In genomic region chr7:24816868-24817267, GRCh38 we compare ENCODE assay signal across 21 cellular contexts. TPM values are rescaled to one million over a fixed set of nuclear protein-coding genes. Genes with fewer than 3 reads are reported as not detected.
DNase-seq lines count a peak whose midpoint lies in the region; ATAC-seq and TF ChIP-seq lines count a peak whose summit lies in the region.
"Had no signal": no experiment of that assay in that cellular context is flagged by ENCODE, and none has a peak within 500 bp of the region (broad histone marks: within the 10 kb centered on the region; RNA-seq: fewer than 3 reads in every experiment).

No MANE protein-coding gene starts in this region.

- H2AFZ ChIP-seq in SK-N-SH (ENCODE audit: low read depth) (no peak overlapping the region), Karpas-422 (ENCODE audit: low read length) (no peak overlapping the region)
- H2AFZ ChIP-seq: GM23248 had no signal

- peaks cover 24% of the 10 kb centered on the region for H3F3A ChIP-seq in SK-N-SH (replicated peaks; ENCODE audit: insufficient read depth)

- no peaks in the 10 kb centered on the region for H3K9me3 Mint-ChIP-seq in CD4-positive, CD25-positive, alpha-beta regulatory T cell
- H3K9me3 Mint-ChIP-seq in stimulated activated effector memory CD8-positive, alpha-beta T cell treated with anti-CD3 and anti-CD28 coated beads, Interleukin-12 subunit alpha, Interleukin-12 subunit beta, amount 100 ng/mL, for 72 hours = no peaks in the 10 kb centered on the region
- H3K9me3 Mint-ChIP-seq: CD14-positive monocyte; CD8-positive, alpha-beta memory T cell had no signal

- H3K4me1 ChIP-seq in SK-N-SH (ENCODE audit: control insufficient read depth in 1 of 2, insufficient read depth in 2 of 2, low read depth in 1 of 2, low read length in 1 of 2) (peaks cover 4 to 14% of the 10 kb centered on the region in 2 experiments; a peak in 3 of 4 replicates), Karpas-422 (ENCODE audit: low read length) (peaks cover 77% of the 10 kb centered on the region)
- peaks cover 22% of the 10 kb centered on the region for H3K4me1 ChIP-seq in CD4-positive, CD25-positive, alpha-beta regulatory T cell (ENCODE audit: control insufficient read depth, insufficient read depth, low read length, poor library complexity, severe bottlenecking)

- TF ChIP-seq CTCF in SK-N-SH (IDR thresholded peaks at IDR 0.05) = no peak

- ATAC-seq in SK-N-SH treated with all-trans-retinoic acid at 6 μM for 48 hours = no peak
- no peak for ATAC-seq in CD4-positive, CD25-positive, alpha-beta regulatory T cell (ENCODE audit: low read depth in 2 of 2)
- ATAC-seq in stimulated activated effector memory CD8-positive, alpha-beta T cell treated with anti-CD3 and anti-CD28 coated beads, Interleukin-12 subunit alpha, Interleukin-12 subunit beta, amount 100 ng/mL, for 72 hours = no peak
- ATAC-seq: A549, GM12878 had no signal

- no peaks in the 10 kb centered on the region for H3K27me3 Mint-ChIP-seq in CD4-positive, CD25-positive, alpha-beta regulatory T cell
- H3K27me3 Mint-ChIP-seq: CD8-positive, alpha-beta memory T cell had no signal

- CTCF ChIA-PET in SK-N-SH (lab: Yijun Ruan, JAX) = interaction anchor here (1.0 to 14.0 kb wide), 5 partner anchors 172 to 278 kb away, joined by 3 to 396 read pairs (median 4); no protein-coding TSS in a partner anchor

- H4K20me1 ChIP-seq in SK-N-SH (ENCODE audit: insufficient read depth) (no peaks in the 10 kb centered on the region), Karpas-422 (ENCODE audit: insufficient read depth, low read depth, low read length) (no peaks in the 10 kb centered on the region)
- H4K20me1 ChIP-seq: BLaER1 had no signal

- no peak for TF ChIP-seq RAD21 in SK-N-SH (IDR thresholded peaks at IDR 0.05; ENCODE audit: low read length)

- H3K9me2 ChIP-seq in SK-N-SH (no peaks in the 10 kb centered on the region), Karpas-422 (replicated peaks; ENCODE audit: insufficient read depth, low read length) (no peaks in the 10 kb centered on the region)

- H3K4me1 Mint-ChIP-seq in CD4-positive, CD25-positive, alpha-beta regulatory T cell = peaks cover 18 to 24% (median 21%) of the 10 kb centered on the region in 4 donors
- H3K4me1 Mint-ChIP-seq in stimulated activated effector memory CD8-positive, alpha-beta T cell treated with anti-CD3 and anti-CD28 coated beads, Interleukin-12 subunit alpha, Interleukin-12 subunit beta, amount 100 ng/mL, for 72 hours = peaks cover 33% of the 10 kb centered on the region

- no peak overlapping the region for H3K9ac ChIP-seq in SK-N-SH
- no peak overlapping the region for H3K9ac ChIP-seq in Karpas-422 (ENCODE audit: low read length)
- H3K9ac ChIP-seq: BLaER1, GM23248 had no signal

- no peaks in the 10 kb centered on the region for H3K9me3 ChIP-seq in SK-N-SH
- no peaks in the 10 kb centered on the region for H3K9me3 ChIP-seq in CD4-positive, CD25-positive, alpha-beta regulatory T cell (ENCODE audit: control insufficient read depth in 2 of 2, low read length in 2 of 2)
- H3K9me3 ChIP-seq in Karpas-422 (ENCODE audit: low read length) = no peaks in the 10 kb centered on the region
- H3K9me3 ChIP-seq: A549, BLaER1, HAP-1 had no signal

- 95% methylated on average over 3 of the region's 3 CpGs for WGBS in SK-N-SH (ENCODE audit: low lambda C conversion rate)

- H3K36me3 ChIP-seq in SK-N-SH (replicated peaks in 1 of 2; ENCODE audit: control insufficient read depth in 1 of 2, insufficient read depth in 2 of 2, low read length in 1 of 2) (peaks cover 19 to 58% of the 10 kb centered on the region in 2 experiments), Karpas-422 (ENCODE audit: insufficient read depth, low read length) (peaks cover 65% of the 10 kb centered on the region)
- peaks cover 43% of the 10 kb centered on the region for H3K36me3 ChIP-seq in CD4-positive, CD25-positive, alpha-beta regulatory T cell (ENCODE audit: control insufficient read depth, insufficient read depth, low read length)

- H3K79me2 ChIP-seq in SK-N-SH (ENCODE audit: insufficient read depth) = no peaks in the 10 kb centered on the region
- H3K79me2 ChIP-seq in Karpas-422 (ENCODE audit: low read length) = peaks cover 24% of the 10 kb centered on the region

- H3K4me3 ChIP-seq in SK-N-SH (ENCODE audit: low read depth in 2 of 2, low read length in 1 of 2) (no peak overlapping the region), Karpas-422 (ENCODE audit: low read length) (no peak overlapping the region)
- H3K4me3 ChIP-seq in CD4-positive, CD25-positive, alpha-beta regulatory T cell (ENCODE audit: low read depth, low read length) = no peak overlapping the region
- H3K4me3 ChIP-seq: A549, BLaER1, GM12878, GM23248, HAP-1 had no signal

- DNase-seq in SK-N-SH (no peak), Karpas-422 (no peak), AG08396 (ENCODE audit: low spot score) (no peak), SHP77 (lab: John Stamatoyannopoulos, UW) (no peak)
- no peak for DNase-seq in CD4-positive, CD25-positive, alpha-beta regulatory T cell
- peak in 1 of 2 donors; percentile 0 for DNase-seq in stimulated activated effector memory CD8-positive, alpha-beta T cell treated with anti-CD3 and anti-CD28 coated beads, Interleukin-12 subunit alpha, Interleukin-12 subunit beta, amount 100 ng/mL, for 72 hours (ENCODE audit: low spot score in 2 of 2)
- DNase-seq: CD8-positive, alpha-beta memory T cell; COR-L47; DMS 273 treated with DMSO at 0.1 percent for 48 hours; DMS53; DND-41; EL; GM23248 had no signal

- no peak overlapping the region for H3K4me2 ChIP-seq in SK-N-SH
- H3K4me2 ChIP-seq in Karpas-422 (ENCODE audit: low read depth, low read length, poor library complexity, severe bottlenecking) = no peak overlapping the region
- H3K4me2 ChIP-seq: A549, BLaER1 had no signal

- H3K27ac ChIP-seq in SK-N-SH (ENCODE audit: low read depth in 2 of 2, low read length in 1 of 2) = no peak overlapping the region
- no peak overlapping the region for H3K27ac ChIP-seq in CD4-positive, CD25-positive, alpha-beta regulatory T cell (ENCODE audit: insufficient read depth, low read length, poor library complexity, severe bottlenecking)
- peak overlapping the region; percentile 98 for H3K27ac ChIP-seq in Karpas-422 (ENCODE audit: low read length)
- H3K27ac ChIP-seq: 22Rv1, A549, BLaER1, GM23248, HL-60 had no signal

- H3K27me3 ChIP-seq in SK-N-SH (ENCODE audit: insufficient read depth) (no peaks in the 10 kb centered on the region), Karpas-422 (ENCODE audit: low read length) (no peaks in the 10 kb centered on the region)
- H3K27me3 ChIP-seq in CD4-positive, CD25-positive, alpha-beta regulatory T cell (ENCODE audit: control insufficient read depth, insufficient read depth, low read length) = no peaks in the 10 kb centered on the region
- H3K27me3 ChIP-seq: BLaER1 had no signal

- POLR2A ChIA-PET in SK-N-SH (lab: Yijun Ruan, JAX) = no interaction called here

- H3K4me3 Mint-ChIP-seq in CD4-positive, CD25-positive, alpha-beta regulatory T cell = no peak overlapping the region
- no peak overlapping the region for H3K4me3 Mint-ChIP-seq in stimulated activated effector memory CD8-positive, alpha-beta T cell treated with anti-CD3 and anti-CD28 coated beads, Interleukin-12 subunit alpha, Interleukin-12 subunit beta, amount 100 ng/mL, for 72 hours
- H3K4me3 Mint-ChIP-seq: CD14-positive monocyte; CD8-positive, alpha-beta memory T cell had no signal

- peaks cover 38% of the 10 kb centered on the region for H3K36me3 Mint-ChIP-seq in CD4-positive, CD25-positive, alpha-beta regulatory T cell
- H3K36me3 Mint-ChIP-seq in stimulated activated effector memory CD8-positive, alpha-beta T cell treated with anti-CD3 and anti-CD28 coated beads, Interleukin-12 subunit alpha, Interleukin-12 subunit beta, amount 100 ng/mL, for 72 hours = peaks cover 99% of the 10 kb centered on the region

- no peak for TF ChIP-seq EP300 in SK-N-SH (IDR thresholded peaks at IDR 0.05; ENCODE audit: borderline replicate concordance in 1 of 2, low read depth in 1 of 2, low read length in 1 of 2)

- H3K27ac Mint-ChIP-seq in CD4-positive, CD25-positive, alpha-beta regulatory T cell = peak overlapping the region in 2 of 3 donors; percentile 12 to 50
- peak overlapping the region; percentile 80 for H3K27ac Mint-ChIP-seq in stimulated activated effector memory CD8-positive, alpha-beta T cell treated with anti-CD3 and anti-CD28 coated beads, Interleukin-12 subunit alpha, Interleukin-12 subunit beta, amount 100 ng/mL, for 72 hours
- H3K27ac Mint-ChIP-seq: CD14-positive monocyte had no signal

TF ChIP-seq in SK-N-SH treated with all-trans-retinoic acid at 6 μM for 48 hours, 23 proteins besides CTCF, POLR2A, EP300 and RAD21:
- TF ChIP-seq ZFP3 (CRISPR knock-in tag; IDR thresholded peaks at IDR 0.05) (peak; percentile 97), RARB (CRISPR knock-in tag; IDR thresholded peaks at IDR 0.05) (no peak), ZNF8 (CRISPR knock-in tag; IDR thresholded peaks at IDR 0.05) (no peak), GLIS3 (CRISPR knock-in tag; IDR thresholded peaks at IDR 0.05) (no peak)

TF ChIP-seq in SK-N-SH, 30 proteins besides CTCF, POLR2A, EP300 and RAD21 (continues in another document):
- TF ChIP-seq EZH2phosphoT487 (IDR thresholded peaks at IDR 0.05; ENCODE audit: borderline replicate concordance, low read depth) (no peak), RFX5 (IDR thresholded peaks at IDR 0.05; ENCODE audit: low read length) (no peak), MAX (IDR thresholded peaks at IDR 0.05; ENCODE audit: low read depth) (no peak), ELF1 (IDR thresholded peaks at IDR 0.05) (no peak), NFIC (IDR thresholded peaks at IDR 0.05; ENCODE audit: borderline replicate concordance) (no peak), GABPA (IDR thresholded peaks at IDR 0.05; ENCODE audit: low read depth) (no peak), SMC3 (IDR thresholded peaks at IDR 0.05; ENCODE audit: low read depth, low read length) (no peak), GATA2 (CRISPR knock-in tag; IDR thresholded peaks at IDR 0.05) (no peak), CHD2 (IDR thresholded peaks at IDR 0.05; ENCODE audit: low read length, partially characterized antibody) (no peak), MEF2A (IDR thresholded peaks at IDR 0.05; ENCODE audit: borderline replicate concordance, low read depth) (no peak), FOSL2 (IDR thresholded peaks at IDR 0.05; ENCODE audit: borderline replicate concordance, low read depth) (no peak), FOXJ3 (CRISPR knock-in tag; IDR thresholded peaks at IDR 0.05) (no peak)

RNA-seq across cellular contexts. Expression of gene GSDME, which starts 59.6 kb away (rescaled TPM):
- 109 and 127 TPM in 2 replicates for polyA plus RNA-seq in SK-N-SH (2012; rRNA removed)
- 93.7 and 103 TPM in 2 replicates for polyA plus RNA-seq in SK-N-SH (2012; cell fraction: cytosol; rRNA removed)
- polyA plus RNA-seq in SK-N-SH (2012; cell fraction: nucleus; rRNA removed) = 123 and 155 TPM in 2 replicates
- total RNA-seq in CD4-positive, CD25-positive, alpha-beta regulatory T cell = not detected
- polyA plus RNA-seq in CD4-positive, CD25-positive, alpha-beta regulatory T cell = under 1 TPM in 3 of 4 donors, not detected in 1; 0.15 to 0.55 (median 0.38) TPM
- 6.0 and 9.8 TPM in 2 replicates for total RNA-seq in Karpas-422 (2014; rRNA removed; shearing (Covaris generic); ENCODE audit: low replicate concordance)
